ENCODE assay signal across 8 cellular contexts in genomic region chr10:125158528-125159485, GRCh38. TPM values are rescaled to one million over a fixed set of nuclear protein-coding genes. Genes with fewer than 3 reads are reported as not detected.
DNase-seq lines count a peak whose midpoint lies in the region; ATAC-seq, FAIRE-seq and TF ChIP-seq lines count a peak whose summit lies in the region.

No MANE protein-coding gene starts in this region.

- H3K4me3 Mint-ChIP-seq in activated CD8-positive, alpha-beta T cell treated with anti-CD3 and anti-CD28 coated beads for 36 hours: peak overlapping the region; percentile 67
- H3K4me3 Mint-ChIP-seq in neural crest cell: peak overlapping the region; percentile 99

- peaks cover 41% of the 10 kb centered on the region for H3K27me3 Mint-ChIP-seq in activated CD8-positive, alpha-beta T cell treated with anti-CD3 and anti-CD28 coated beads for 36 hours
- peaks cover 2% of the 10 kb centered on the region for H3K27me3 Mint-ChIP-seq in neural crest cell (ENCODE audit: low read depth)

- TF ChIP-seq CTCF in HL-60 (IDR thresholded peaks at IDR 0.05; ENCODE audit: insufficient read depth, low read length) (no peak), gastroesophageal sphincter (IDR thresholded peaks at IDR 0.05) (peak in 1 of 4 experiments; percentile 12), neural crest cell (conservative IDR thresholded peaks at IDR 0.05) (peak; percentile 18), D721Med (IDR thresholded peaks at IDR 0.05; ENCODE audit: insufficient read depth, missing control alignments) (no peak)
- no peak for TF ChIP-seq CTCF in activated CD8-positive, alpha-beta T cell treated with anti-CD3 and anti-CD28 coated beads for 36 hours (IDR thresholded peaks at IDR 0.05)

- TF ChIP-seq EP300 in gastroesophageal sphincter (IDR thresholded peaks at IDR 0.05): no peak

- H3K27ac Mint-ChIP-seq in activated CD8-positive, alpha-beta T cell treated with anti-CD3 and anti-CD28 coated beads for 36 hours: no peak overlapping the region
- peak overlapping the region; percentile 91 for H3K27ac Mint-ChIP-seq in neural crest cell (ENCODE audit: unreplicated experiment)

- peak overlapping the region; percentile 95 for H3K27ac ChIP-seq in HL-60 (replicated peaks)
- peak overlapping the region; percentile 92 to 99 (median 98) for H3K27ac ChIP-seq in gastroesophageal sphincter

- H3K9me3 Mint-ChIP-seq in activated CD8-positive, alpha-beta T cell treated with anti-CD3 and anti-CD28 coated beads for 36 hours: no peaks in the 10 kb centered on the region
- no peaks in the 10 kb centered on the region for H3K9me3 Mint-ChIP-seq in neural crest cell

- no peaks in the 10 kb centered on the region for H3K36me3 Mint-ChIP-seq in activated CD8-positive, alpha-beta T cell treated with anti-CD3 and anti-CD28 coated beads for 36 hours (ENCODE audit: low read depth)
- peaks cover 2% of the 10 kb centered on the region for H3K36me3 Mint-ChIP-seq in neural crest cell (ENCODE audit: low read depth)

- peaks cover 4% of the 10 kb centered on the region for H3K4me1 Mint-ChIP-seq in activated CD8-positive, alpha-beta T cell treated with anti-CD3 and anti-CD28 coated beads for 36 hours (ENCODE audit: low read depth)
- peaks cover 58% of the 10 kb centered on the region for H3K4me1 Mint-ChIP-seq in neural crest cell

- CTCF ChIA-PET in activated CD8-positive, alpha-beta T cell treated with anti-CD3 and anti-CD28 coated beads for 36 hours (lab: Charles Lee): interaction anchor here (1.0 kb wide), 1 partner anchor 110 kb away, joined by 3 read pairs; no protein-coding TSS in a partner anchor

- ATAC-seq in activated CD8-positive, alpha-beta T cell treated with anti-CD3 and anti-CD28 coated beads for 36 hours: peak; percentile 45
- ATAC-seq in gastroesophageal sphincter: peak; percentile 28
- no peak for ATAC-seq in GM19324 (IDR thresholded peaks at IDR 0.05; ENCODE audit: low FRiP score, unreplicated experiment)
- no peak for ATAC-seq in HG03108 (IDR thresholded peaks at IDR 0.05; ENCODE audit: unreplicated experiment)

- POLR2A ChIA-PET in activated CD8-positive, alpha-beta T cell treated with anti-CD3 and anti-CD28 coated beads for 36 hours (lab: Charles Lee): no interaction called here

- H3K9me3 ChIP-seq in gastroesophageal sphincter: no peaks in the 10 kb centered on the region

- DNase-seq in DMS53 treated with DMSO at 0.1 percent for 48 hours (lab: John Stamatoyannopoulos, UW; ENCODE audit: unreplicated experiment) (peak; percentile 14), HL-60 (ENCODE audit: low read depth in 1 of 2, low spot score in 1 of 2) (peak in 1 of 2 experiments; percentile 36), neural crest cell (ENCODE audit: low read depth, low spot score) (no peak), D721Med (ENCODE audit: insufficient read length, low spot score) (no peak)
- no peak for DNase-seq in activated CD8-positive, alpha-beta T cell treated with anti-CD3 and anti-CD28 coated beads for 36 hours

- no peaks in the 10 kb centered on the region for H3K36me3 ChIP-seq in gastroesophageal sphincter

- H3K27me3 ChIP-seq in HL-60 (ENCODE audit: insufficient read depth, poor library complexity, severe bottlenecking) (no peaks in the 10 kb centered on the region), gastroesophageal sphincter (no peaks in the 10 kb centered on the region)

- FAIRE-seq in D721Med (lab: Jason Lieb, UNC): no peak

- intact Hi-C loops in activated CD8-positive, alpha-beta T cell treated with anti-CD3 and anti-CD28 coated beads for 36 hours (cut with micrococcal nuclease): no loop called here

- 0% methylated on average over 7 to 20 of the region's 117 CpGs for WGBS in gastroesophageal sphincter (ENCODE audit: low coverage in 1 of 2), 2 donors

- H3K4me3 ChIP-seq in HL-60 (replicated peaks; ENCODE audit: insufficient read depth, low read length) (peak overlapping the region; percentile 76), gastroesophageal sphincter (peak overlapping the region; percentile 97)

- peaks cover 5 to 56% (median 43%) of the 10 kb centered on the region in 3 donors for H3K4me1 ChIP-seq in gastroesophageal sphincter

- peak; percentile 69 to 70 for TF ChIP-seq POLR2A in gastroesophageal sphincter (IDR thresholded peaks at IDR 0.05)

RNA-seq across cellular contexts. Expression of gene CTBP2, which starts 1.6 kb away (rescaled TPM):
- under 1 TPM; 0.60 to 0.88 TPM for total RNA-seq in activated CD8-positive, alpha-beta T cell treated with anti-CD3 and anti-CD28 coated beads for 36 hours
- 100 to 1,000 TPM in 1 of 4 donors, 10 to 100 TPM in 3; 74.8 to 103 (median 79.2) TPM for total RNA-seq in gastroesophageal sphincter
- total RNA-seq in neural crest cell: 127 TPM in 2 replicates

Comparison
In these comparisons a context has a peak if more than half of its experiments do, and no peak if none do; other contexts are left out.
1. ATAC-seq: peak in activated CD8-positive, alpha-beta T cell treated with anti-CD3 and anti-CD28 coated beads for 36 hours (single experiment) and gastroesophageal sphincter (single experiment); none in GM19324 (single experiment) and HG03108 (single experiment).
2. RNA of gene CTBP2, which starts 1.6 kb away (total RNA-seq): 127 TPM in neural crest cell and 74.8 to 103 TPM in gastroesophageal sphincter; 0.60 to 0.88 TPM in activated CD8-positive, alpha-beta T cell treated with anti-CD3 and anti-CD28 coated beads for 36 hours; every median in the first group is over 10 times any median in the second.